ENCODE assay signal across 17 cellular contexts in genomic region chr3:42711491-42712343, GRCh38. TPM values are rescaled to one million over a fixed set of nuclear protein-coding genes. Genes with fewer than 3 reads are reported as not detected.
DNase-seq lines count a peak whose midpoint lies in the region; ATAC-seq and TF ChIP-seq lines count a peak whose summit lies in the region.
"Had no signal": no experiment of that assay in that cellular context is flagged by ENCODE, and none has a peak within 500 bp of the region (broad histone marks: within the 10 kb centered on the region; RNA-seq: fewer than 3 reads in every experiment).

No MANE protein-coding gene starts in this region.

- no peak overlapping the region for H3K4me2 ChIP-seq in hepatocyte

- intact Hi-C loops in dorsolateral prefrontal cortex (cut with DNase I): no loop called here

- no peaks in the 10 kb centered on the region for H3K4me1 ChIP-seq in hepatocyte (ENCODE audit: insufficient read depth)

- ATAC-seq in omental fat pad (ENCODE audit: low FRiP score): no peak
- no peak for ATAC-seq in GM21737 (IDR thresholded peaks at IDR 0.05; ENCODE audit: unreplicated experiment)
- ATAC-seq: T-cell had no signal

- H4K20me1 ChIP-seq in hepatocyte (ENCODE audit: insufficient read depth, poor library complexity, severe bottlenecking): no peaks in the 10 kb centered on the region

- peak in 3 of 56 donors; percentile 11 to 23 (median 14) for TF ChIP-seq CTCF in dorsolateral prefrontal cortex (IDR thresholded peaks at IDR 0.05 in 54 of 56, conservative IDR thresholded peaks at IDR 0.05 in 2 of 56; ENCODE audit: low read depth in 1 of 56, partially characterized antibody in 56 of 56)
- TF ChIP-seq CTCF in omental fat pad (IDR thresholded peaks at IDR 0.05): no peak
- TF ChIP-seq CTCF in hepatocyte (IDR thresholded peaks at IDR 0.05; ENCODE audit: poor library complexity): no peak

- DNase-seq in Daoy (ENCODE audit: low read depth): peak; percentile 7
- DNase-seq in HEK293T (ENCODE audit: extremely low spot score): peak; percentile 40
- DNase-seq in dorsolateral prefrontal cortex: peak in 8 of 10 donors; percentile 8 to 37 (median 23)
- DNase-seq in omental fat pad (ENCODE audit: low spot score): peak; percentile 13
- no peak for DNase-seq in hepatocyte (ENCODE audit: low spot score)
- no peak for DNase-seq in NCI-H226
- DNase-seq in NOMO-1 treated with dmso at 0.1 percent for 144 hours (lab: John Stamatoyannopoulos, UW; ENCODE audit: unreplicated experiment): no peak
- DNase-seq: activated CD4-positive, alpha-beta T cell treated with anti-CD3 and anti-CD28 coated beads, Interleukin-2, amount 10 ng/mL, durations not matched to agents 24 days and 14 days; activated gamma-delta T cell; CD4-positive, CD25-positive, alpha-beta regulatory T cell; kidney glomerular epithelial cell; naive B cell; NCI-H1048; NCI-H2227 treated with DMSO at 0.1 percent for 48 hours had no signal

- no peaks in the 10 kb centered on the region for H3K9me3 ChIP-seq in hepatocyte (ENCODE audit: low read depth)

- peak overlapping the region in 27 of 59 donors; percentile 26 to 83 (median 63) for H3K27ac ChIP-seq in dorsolateral prefrontal cortex
- H3K27ac ChIP-seq in hepatocyte: no peak overlapping the region

- CTCF ChIA-PET in HEK293T (lab: Yijun Ruan, JAX): interaction anchor here (0.8 kb wide), 1 partner anchor 14 kb away, joined by 3 read pairs; no protein-coding TSS in a partner anchor

- H3K9me2 ChIP-seq in hepatocyte (replicated peaks; ENCODE audit: insufficient read depth): no peaks in the 10 kb centered on the region

- H3K27me3 ChIP-seq in dorsolateral prefrontal cortex: no peaks in the 10 kb centered on the region
- H3K27me3 ChIP-seq in hepatocyte: no peaks in the 10 kb centered on the region

- no peak overlapping the region for H2AFZ ChIP-seq in hepatocyte

- H3K4me3 ChIP-seq in dorsolateral prefrontal cortex (no peak overlapping the region), hepatocyte (no peak overlapping the region)

- no peaks in the 10 kb centered on the region for H3K79me2 ChIP-seq in hepatocyte

- H3K36me3 ChIP-seq in hepatocyte (replicated peaks; ENCODE audit: insufficient read depth, low read depth): no peaks in the 10 kb centered on the region

- POLR2A ChIA-PET in HEK293T (lab: Yijun Ruan, JAX): no interaction called here

- 62% methylated on average over 6 of the region's 6 CpGs for WGBS in hepatocyte (ENCODE audit: low lambda C conversion rate, missing lambda C conversion rate)

TF ChIP-seq in HEK293T, 16 proteins besides CTCF, POLR2A, EP300 and RAD21:
- no peak for TF ChIP-seq L3MBTL2 (conservative IDR thresholded peaks at IDR 0.05)
- no peak for TF ChIP-seq FOXK2 (IDR thresholded peaks at IDR 0.05)
- no peak for TF ChIP-seq ARNT (IDR thresholded peaks at IDR 0.05)
- no peak for TF ChIP-seq BHLHE40 (IDR thresholded peaks at IDR 0.05; ENCODE audit: borderline replicate concordance)
- TF ChIP-seq SP1 (IDR thresholded peaks at IDR 0.05): no peak
- no peak for TF ChIP-seq FOXA1 (IDR thresholded peaks at IDR 0.05)
- no peak for TF ChIP-seq ELF4 (IDR thresholded peaks at IDR 0.05)
- no peak for TF ChIP-seq LEF1 (IDR thresholded peaks at IDR 0.05; ENCODE audit: borderline replicate concordance)
- TF ChIP-seq SUZ12 (IDR thresholded peaks at IDR 0.05): no peak
- TF ChIP-seq ZNF384 (IDR thresholded peaks at IDR 0.05): no peak
- TF ChIP-seq NFRKB (IDR thresholded peaks at IDR 0.05): no peak
- no peak for TF ChIP-seq FOXM1 (IDR thresholded peaks at IDR 0.05; ENCODE audit: borderline replicate concordance)
- no peak for TF ChIP-seq TARDBP (IDR thresholded peaks at IDR 0.05)
- TF ChIP-seq HDGF (IDR thresholded peaks at IDR 0.05; ENCODE audit: borderline replicate concordance): no peak
- TF ChIP-seq CTBP1 (IDR thresholded peaks at IDR 0.05; ENCODE audit: borderline replicate concordance): no peak
- no peak for TF ChIP-seq PKNOX1 (IDR thresholded peaks at IDR 0.05)

RNA-seq across cellular contexts. Expression of gene HHATL, which starts 9.1 kb away (rescaled TPM):
- not detected in 2 replicates for total RNA-seq in Daoy (2014; rRNA removed; shearing (Covaris generic))
- total RNA-seq in dorsolateral prefrontal cortex (100 to 1,000 TPM in 90 of 120 experiments, 10 to 100 TPM in 30; 39.4 to 400 (median 145) TPM), omental fat pad (not detected), hepatocyte (not detected in 2 replicates)
- not detected in 2 replicates for polyA plus RNA-seq in hepatocyte
- total RNA-seq: activated CD4-positive, alpha-beta T cell treated with anti-CD3 and anti-CD28 coated beads, Interleukin-2, amount 10 ng/mL, durations not matched to agents 24 days and 14 days; CD4-positive, CD25-positive, alpha-beta regulatory T cell; OCI-LY7; T-cell had no signal
- polyA plus RNA-seq: CD4-positive, CD25-positive, alpha-beta regulatory T cell had no signal

RNA-seq across cellular contexts. Expression of gene KLHL40, which starts 26.4 kb away (rescaled TPM):
- not detected in 2 replicates for total RNA-seq in Daoy (2014; rRNA removed; shearing (Covaris generic))
- total RNA-seq in dorsolateral prefrontal cortex (under 1 TPM in 16 of 120 experiments, not detected in 104; 0.16 to 0.51 (median 0.24) TPM), omental fat pad (under 1 TPM in 1 of 4 donors, not detected in 3; 0.19 TPM), hepatocyte (not detected in 2 replicates)
- polyA plus RNA-seq in hepatocyte: not detected in 2 replicates
- total RNA-seq: activated CD4-positive, alpha-beta T cell treated with anti-CD3 and anti-CD28 coated beads, Interleukin-2, amount 10 ng/mL, durations not matched to agents 24 days and 14 days; CD4-positive, CD25-positive, alpha-beta regulatory T cell; OCI-LY7; T-cell had no signal
- polyA plus RNA-seq: CD4-positive, CD25-positive, alpha-beta regulatory T cell had no signal

RNA-seq across cellular contexts. Expression of gene ZBTB47, which starts 58.2 kb away (rescaled TPM):
- 2.5 and 5.7 TPM in 2 replicates for total RNA-seq in Daoy (2014; rRNA removed; shearing (Covaris generic))
- total RNA-seq in dorsolateral prefrontal cortex (100 to 1,000 TPM in 3 of 120 experiments, 10 to 100 TPM in 117; 45.2 to 122 (median 62.1) TPM), omental fat pad (10 to 100 TPM; 41.5 to 67.6 (median 50.3) TPM), hepatocyte (12.3 and 14.2 TPM in 2 replicates)
- polyA plus RNA-seq in hepatocyte: 4.7 and 7.0 TPM in 2 replicates
- polyA plus RNA-seq: CD4-positive, CD25-positive, alpha-beta regulatory T cell had no signal

Comparison
In these comparisons a context has a peak if more than half of its experiments do, and no peak if none do; other contexts are left out.
1. DNase-seq: peak in Daoy (single experiment), HEK293T (single experiment), dorsolateral prefrontal cortex (8 of 10) and omental fat pad (single experiment); none in hepatocyte (single experiment), NCI-H226 (single experiment) and NOMO-1 treated with dmso at 0.1 percent for 144 hours (single experiment).
2. RNA of gene HHATL, which starts 9.1 kb away (total RNA-seq): 39.4 to 400 TPM in dorsolateral prefrontal cortex; not detected in omental fat pad, not detected in Daoy and not detected in hepatocyte; every median in the first group is over 10 times any median in the second.